In genomic region chr1:9291914-9292360, GRCh38 we compare ENCODE assay signal across 9 cellular contexts. TPM values are rescaled to one million over a fixed set of nuclear protein-coding genes. Genes with fewer than 3 reads are reported as not detected.
DNase-seq lines count a peak whose midpoint lies in the region; ATAC-seq and TF ChIP-seq lines count a peak whose summit lies in the region.
"Had no signal": no experiment of that assay in that cellular context is flagged by ENCODE, and none has a peak within 500 bp of the region (broad histone marks: within the 10 kb centered on the region; RNA-seq: fewer than 3 reads in every experiment).

No MANE protein-coding gene starts in this region.

- peak in 1 of 2 donors; percentile 11 for TF ChIP-seq POLR2A in Peyer's patch (IDR thresholded peaks at IDR 0.05)

- H3K36me3 Mint-ChIP-seq in CD8-positive, alpha-beta T cell = no peaks in the 10 kb centered on the region
- H3K36me3 Mint-ChIP-seq in endothelial cell (ENCODE audit: low read depth, unreplicated experiment) = peaks cover 3% of the 10 kb centered on the region
- peaks cover 0 to 11% (median 5%) of the 10 kb centered on the region in 5 donors for H3K36me3 Mint-ChIP-seq in naive thymus-derived CD4-positive, alpha-beta T cell

- CTCF ChIA-PET in CD8-positive, alpha-beta T cell (lab: Charles Lee) = interaction anchor here (0.9 to 6.1 kb wide), 3 partner anchors 18 to 201 kb away, joined by 3 to 135 read pairs (median 117); no protein-coding TSS in a partner anchor
- CTCF ChIA-PET in naive thymus-derived CD4-positive, alpha-beta T cell (lab: Charles Lee) = interaction anchor here (0.5 to 4.1 kb wide), 5 partner anchors 164 to 209 kb away, joined by 3 to 35 read pairs (median 6); no protein-coding TSS in a partner anchor

- no peak overlapping the region for H3K4me3 ChIP-seq in CD8-positive, alpha-beta T cell (ENCODE audit: low read depth, low read length)
- peak overlapping the region; percentile 95 to 96 (median 96) for H3K4me3 ChIP-seq in Peyer's patch
- no peak overlapping the region for H3K4me3 ChIP-seq in naive thymus-derived CD4-positive, alpha-beta T cell (ENCODE audit: low read length)

- peak overlapping the region; percentile 73 for H3K4me3 Mint-ChIP-seq in CD8-positive, alpha-beta T cell
- peak overlapping the region; percentile 84 for H3K4me3 Mint-ChIP-seq in endothelial cell (ENCODE audit: unreplicated experiment)
- peak overlapping the region; percentile 34 to 86 (median 66) for H3K4me3 Mint-ChIP-seq in naive thymus-derived CD4-positive, alpha-beta T cell

- POLR2A ChIA-PET in CD8-positive, alpha-beta T cell (lab: Charles Lee) = interaction anchor here (1.0 kb wide), 1 partner anchor 199 kb away, joined by 3 read pairs; no protein-coding TSS in a partner anchor
- POLR2A ChIA-PET in naive thymus-derived CD4-positive, alpha-beta T cell (lab: Charles Lee) = no interaction called here

- ATAC-seq in CD8-positive, alpha-beta T cell = no peak
- no peak for ATAC-seq in naive thymus-derived CD4-positive, alpha-beta T cell

- no peak for TF ChIP-seq CTCF in CD8-positive, alpha-beta T cell (IDR thresholded peaks at IDR 0.05)
- peak in 1 of 6 experiments; percentile 1 for TF ChIP-seq CTCF in Peyer's patch (IDR thresholded peaks at IDR 0.05)
- TF ChIP-seq CTCF in endothelial cell (IDR thresholded peaks at IDR 0.05; ENCODE audit: unreplicated experiment) = no peak

- H3K27ac Mint-ChIP-seq in CD8-positive, alpha-beta T cell = no peak overlapping the region
- H3K27ac Mint-ChIP-seq in endothelial cell (ENCODE audit: unreplicated experiment) = no peak overlapping the region
- H3K27ac Mint-ChIP-seq in naive thymus-derived CD4-positive, alpha-beta T cell = peak overlapping the region in 8 of 9 donors; percentile 21 to 81 (median 52)

- H3K36me3 ChIP-seq in CD8-positive, alpha-beta T cell (ENCODE audit: insufficient read depth, low read length) = no peaks in the 10 kb centered on the region
- H3K36me3 ChIP-seq in Peyer's patch = no peaks in the 10 kb centered on the region
- no peaks in the 10 kb centered on the region for H3K36me3 ChIP-seq in naive thymus-derived CD4-positive, alpha-beta T cell (ENCODE audit: control insufficient read depth in 2 of 3, insufficient read depth in 3 of 3, low read length in 3 of 3)

- intact Hi-C loops in CD8-positive, alpha-beta T cell (cut with DNase I, micrococcal nuclease) = loop anchor here in 1 of 2 experiments (1.0 to 2.0 kb wide), 2 partner anchors 134 to 297 kb away; partner anchors contain the start of gene TMEM201
- intact Hi-C loops in naive thymus-derived CD4-positive, alpha-beta T cell (cut with micrococcal nuclease) = loop anchor here (1.0 to 5.0 kb wide), 7 partner anchors 57 to 295 kb away; partner anchors contain the start of genes GPR157 (in 1 of the 2), H6PD (in 1 of the 2) and TMEM201 (in 1 of the 2)

- H3K27me3 ChIP-seq in CD8-positive, alpha-beta T cell (ENCODE audit: insufficient read depth, low read length) = no peaks in the 10 kb centered on the region
- H3K27me3 ChIP-seq in Peyer's patch = no peaks in the 10 kb centered on the region
- H3K27me3 ChIP-seq in naive thymus-derived CD4-positive, alpha-beta T cell (ENCODE audit: control insufficient read depth in 2 of 2, insufficient read depth in 2 of 2, low read length in 2 of 2) = no peaks in the 10 kb centered on the region

- no peak for DNase-seq in CD8-positive, alpha-beta T cell
- DNase-seq in Peyer's patch (peak in 2 of 3 donors; percentile 86 to 88), endothelial cell (ENCODE audit: low spot score) (no peak), NCI-H1930 (lab: John Stamatoyannopoulos, UW) (no peak), OCI-M1 (lab: John Stamatoyannopoulos, UW) (no peak), AG20443 (ENCODE audit: low spot score) (no peak)
- DNase-seq in naive thymus-derived CD4-positive, alpha-beta T cell = no peak
- DNase-seq in activated effector memory CD4-positive, alpha-beta T cell treated with Interleukin-2 at 50 U/mL for 16 hours = no peak

- H3K9me3 Mint-ChIP-seq in CD8-positive, alpha-beta T cell = peaks cover 7% of the 10 kb centered on the region
- H3K9me3 Mint-ChIP-seq in endothelial cell (ENCODE audit: unreplicated experiment) = no peaks in the 10 kb centered on the region
- peaks cover 0 to 21% (median 5%) of the 10 kb centered on the region in 11 donors for H3K9me3 Mint-ChIP-seq in naive thymus-derived CD4-positive, alpha-beta T cell

- no peaks in the 10 kb centered on the region for H3K27me3 Mint-ChIP-seq in CD8-positive, alpha-beta T cell (ENCODE audit: low read depth)
- H3K27me3 Mint-ChIP-seq in endothelial cell (ENCODE audit: unreplicated experiment) = peaks cover 1% of the 10 kb centered on the region
- H3K27me3 Mint-ChIP-seq in naive thymus-derived CD4-positive, alpha-beta T cell = no peaks in the 10 kb centered on the region

- H3K4me1 ChIP-seq in CD8-positive, alpha-beta T cell (ENCODE audit: insufficient read depth, low read length) = peaks cover 17% of the 10 kb centered on the region
- H3K4me1 ChIP-seq in Peyer's patch = peaks cover 0 to 23% (median 7%) of the 10 kb centered on the region in 4 donors
- H3K4me1 ChIP-seq in naive thymus-derived CD4-positive, alpha-beta T cell (ENCODE audit: control insufficient read depth in 2 of 2, insufficient read depth in 2 of 2, low read length in 2 of 2) = peaks cover 6 to 19% of the 10 kb centered on the region in 2 donors

- H3K27ac ChIP-seq in CD8-positive, alpha-beta T cell (ENCODE audit: low read depth, low read length) = no peak overlapping the region
- H3K27ac ChIP-seq in Peyer's patch = peak overlapping the region; percentile 84 to 99 (median 96)
- H3K27ac ChIP-seq in naive thymus-derived CD4-positive, alpha-beta T cell (ENCODE audit: low read depth, low read length) = no peak overlapping the region
- H3K27ac ChIP-seq: HL-60 had no signal

- no peaks in the 10 kb centered on the region for H3K9me3 ChIP-seq in CD8-positive, alpha-beta T cell (ENCODE audit: low read length)
- peaks cover 0 to 15% (median 0%) of the 10 kb centered on the region in 4 donors for H3K9me3 ChIP-seq in Peyer's patch
- peaks cover 0 to 7% (median 0%) of the 10 kb centered on the region in 3 experiments for H3K9me3 ChIP-seq in naive thymus-derived CD4-positive, alpha-beta T cell (ENCODE audit: control insufficient read depth in 2 of 3, low read length in 3 of 3)

- H3K4me1 Mint-ChIP-seq in CD8-positive, alpha-beta T cell (ENCODE audit: low read depth) = peaks cover 10% of the 10 kb centered on the region
- H3K4me1 Mint-ChIP-seq in endothelial cell (ENCODE audit: unreplicated experiment) = peaks cover 10% of the 10 kb centered on the region
- peaks cover 6 to 40% (median 26%) of the 10 kb centered on the region in 7 donors for H3K4me1 Mint-ChIP-seq in naive thymus-derived CD4-positive, alpha-beta T cell

RNA-seq across cellular contexts. Expression of gene SPSB1, which starts 0.8 kb away (rescaled TPM):
- total RNA-seq in CD8-positive, alpha-beta T cell = 1 to 10 TPM; 1.6 to 2.2 TPM
- total RNA-seq in Peyer's patch = 100 to 1,000 TPM in 2 of 4 donors, 10 to 100 TPM in 2; 69.3 to 168 (median 94.1) TPM
- total RNA-seq in endothelial cell (ENCODE audit: unreplicated experiment) = 8.1 TPM
- total RNA-seq in naive thymus-derived CD4-positive, alpha-beta T cell = 10 to 100 TPM in 1 of 5 experiments, 1 to 10 TPM in 4; 1.8 to 10.3 (median 1.9) TPM
- polyA plus RNA-seq in naive thymus-derived CD4-positive, alpha-beta T cell = 1 to 10 TPM; 1.4 to 2.8 TPM

RNA-seq across cellular contexts. Expression of gene H6PD, which starts 57.4 kb away (rescaled TPM):
- total RNA-seq in CD8-positive, alpha-beta T cell = 10 to 100 TPM; 11.1 to 11.2 TPM
- 10 to 100 TPM; 23.1 to 72.9 (median 37.2) TPM for total RNA-seq in Peyer's patch
- 18.6 TPM for total RNA-seq in endothelial cell (ENCODE audit: unreplicated experiment)
- total RNA-seq in naive thymus-derived CD4-positive, alpha-beta T cell = 10 to 100 TPM; 18.6 to 27.6 (median 19.8) TPM
- 10 to 100 TPM; 12.1 to 17.4 TPM for polyA plus RNA-seq in naive thymus-derived CD4-positive, alpha-beta T cell

Comparison
In these comparisons a context has a peak if more than half of its experiments do, and no peak if none do; other contexts are left out.
1. DNase-seq: peak in Peyer's patch (2 of 3); none in CD8-positive, alpha-beta T cell (0 of 7), endothelial cell (single experiment), naive thymus-derived CD4-positive, alpha-beta T cell (0 of 9), NCI-H1930 (0 of 2), activated effector memory CD4-positive, alpha-beta T cell treated with Interleukin-2 at 50 U/mL for 16 hours (single experiment), OCI-M1 (single experiment) and AG20443 (single experiment).
2. H3K27ac ChIP-seq: peak in Peyer's patch (4 of 4); none in CD8-positive, alpha-beta T cell (single experiment) and naive thymus-derived CD4-positive, alpha-beta T cell (single experiment).
3. H3K4me3 ChIP-seq: peak in Peyer's patch (4 of 4); none in CD8-positive, alpha-beta T cell (single experiment) and naive thymus-derived CD4-positive, alpha-beta T cell (single experiment).
4. H3K27ac Mint-ChIP-seq: peak in naive thymus-derived CD4-positive, alpha-beta T cell (8 of 9); none in CD8-positive, alpha-beta T cell (single experiment) and endothelial cell (single experiment).
5. Peak in every context shown above with its lines, with median percentiles within 50 percentile points of each other: H3K4me3 Mint-ChIP-seq.